Comparison of ENCODE assay signal across 17 cellular contexts in genomic region chr16:2180962-2181923, GRCh38. TPM values are rescaled to one million over a fixed set of nuclear protein-coding genes. Genes with fewer than 3 reads are reported as not detected.
DNase-seq lines count a peak whose midpoint lies in the region; ATAC-seq and TF ChIP-seq lines count a peak whose summit lies in the region.
"Had no signal": no experiment of that assay in that cellular context is flagged by ENCODE, and none has a peak within 500 bp of the region (broad histone marks: within the 10 kb centered on the region; RNA-seq: fewer than 3 reads in every experiment).

No MANE protein-coding gene starts in this region.

- peaks cover 51% of the 10 kb centered on the region for H4K20me1 ChIP-seq in BLaER1

- H3K4me1 Mint-ChIP-seq in endothelial cell (ENCODE audit: unreplicated experiment), result no peaks in the 10 kb centered on the region
- H3K4me1 Mint-ChIP-seq: CD14-positive monocyte had no signal

- peaks cover 30% of the 10 kb centered on the region for H3K36me3 ChIP-seq in BLaER1

- no peaks in the 10 kb centered on the region for H3K9me3 Mint-ChIP-seq in endothelial cell (ENCODE audit: unreplicated experiment)

- H3K9ac ChIP-seq in BLaER1, result no peak overlapping the region

- H3K36me3 Mint-ChIP-seq in endothelial cell (ENCODE audit: low read depth, unreplicated experiment), result peaks cover 10% of the 10 kb centered on the region

- no peak overlapping the region for H3K4me3 ChIP-seq in BLaER1
- H3K4me3 ChIP-seq: GM12878, Peyer's patch had no signal

- H3K27me3 Mint-ChIP-seq in endothelial cell (ENCODE audit: unreplicated experiment), result peaks cover 20% of the 10 kb centered on the region

- ATAC-seq in GM21619 (IDR thresholded peaks at IDR 0.05; ENCODE audit: unreplicated experiment), result no peak
- ATAC-seq: GM12878, HCT116 had no signal

- TF ChIP-seq EP300 in Ishikawa (IDR thresholded peaks at IDR 0.05; ENCODE audit: borderline replicate concordance), result no peak

- peak overlapping the region; percentile 57 for H3K4me3 Mint-ChIP-seq in endothelial cell (ENCODE audit: unreplicated experiment)
- H3K4me3 Mint-ChIP-seq: CD14-positive monocyte had no signal

- no peaks in the 10 kb centered on the region for H3K27me3 ChIP-seq in BLaER1
- H3K27me3 ChIP-seq: Peyer's patch had no signal

- no peak overlapping the region for H3K27ac Mint-ChIP-seq in endothelial cell (ENCODE audit: unreplicated experiment)

- no peak for TF ChIP-seq CTCF in endothelial cell (IDR thresholded peaks at IDR 0.05; ENCODE audit: unreplicated experiment)

- H3K4me2 ChIP-seq in BLaER1, result peak overlapping the region; percentile 86

- DNase-seq in endothelial cell (ENCODE audit: low spot score) (no peak), NCI-H2227 (lab: John Stamatoyannopoulos, UW; ENCODE audit: unreplicated experiment) (no peak), NCI-H2107 treated with DMSO at 0.1 percent for 48 hours (lab: John Stamatoyannopoulos, UW; ENCODE audit: unreplicated experiment) (no peak)
- DNase-seq: KG1, NCI-H1092, NCI-H1694, NCI-H446, NCI-H748 treated with DMSO at 0.1 percent for 48 hours, Peyer's patch, SHP77 had no signal

- peaks cover 7% of the 10 kb centered on the region for H3K9me3 ChIP-seq in BLaER1
- H3K9me3 ChIP-seq: Peyer's patch had no signal

- H3K27ac ChIP-seq in BLaER1, result no peak overlapping the region
- H3K27ac ChIP-seq: HL-60, Peyer's patch had no signal

- no peak for TF ChIP-seq RAD21 in Ishikawa (IDR thresholded peaks at IDR 0.05; ENCODE audit: low read depth)

- H3K4me1 ChIP-seq in BLaER1, result peaks cover 42% of the 10 kb centered on the region
- H3K4me1 ChIP-seq: Peyer's patch had no signal

TF ChIP-seq in Ishikawa, 13 proteins besides CTCF, POLR2A, EP300 and RAD21:
- no peak for TF ChIP-seq TEAD4 (IDR thresholded peaks at IDR 0.05)
- 0 out of 2 replicates have a peak, but pooled peaks have one; percentile 3 for TF ChIP-seq USF1 (IDR thresholded peaks at IDR 0.05)
- no peak for TF ChIP-seq MAX (IDR thresholded peaks at IDR 0.05)
- TF ChIP-seq FOXM1 (IDR thresholded peaks at IDR 0.05; ENCODE audit: borderline replicate concordance, low read depth), result no peak
- no peak for TF ChIP-seq NFIC (IDR thresholded peaks at IDR 0.05)
- no peak for TF ChIP-seq ZBTB7A (IDR thresholded peaks at IDR 0.05; ENCODE audit: low read depth)
- no peak for TF ChIP-seq CREB1 (IDR thresholded peaks at IDR 0.05; ENCODE audit: low read depth)
- TF ChIP-seq EGR1 (IDR thresholded peaks at IDR 0.05), result no peak

RNA-seq across cellular contexts. Expression of gene CASKIN1, which starts 15.2 kb away (rescaled TPM):
- total RNA-seq in endothelial cell (ENCODE audit: unreplicated experiment), result 2.4 TPM
- total RNA-seq: Peyer's patch had no signal

RNA-seq across cellular contexts. Expression of gene MLST8, which starts 24.0 kb away (rescaled TPM):
- total RNA-seq in endothelial cell (ENCODE audit: unreplicated experiment), result 35.4 TPM

RNA-seq across cellular contexts. Expression of gene TRAF7, which starts 25.7 kb away (rescaled TPM):
- 190 TPM for total RNA-seq in endothelial cell (ENCODE audit: unreplicated experiment)

RNA-seq across cellular contexts. Expression of gene BRICD5, which starts 29.4 kb away (rescaled TPM):
- 21.1 TPM for total RNA-seq in endothelial cell (ENCODE audit: unreplicated experiment)

RNA-seq across cellular contexts. Expression of gene RAB26, which starts 32.8 kb away (rescaled TPM):
- total RNA-seq in endothelial cell (ENCODE audit: unreplicated experiment), result 1.9 TPM
